In genomic region chr9:35847786-35848185, GRCh38 we compare ENCODE assay signal across 11 cellular contexts. TPM values are rescaled to one million over a fixed set of nuclear protein-coding genes. Genes with fewer than 3 reads are reported as not detected.
DNase-seq lines count a peak whose midpoint lies in the region; ATAC-seq lines count a peak whose summit lies in the region.
"Had no signal": no experiment of that assay in that cellular context is flagged by ENCODE, and none has a peak within 500 bp of the region (broad histone marks: within the 10 kb centered on the region; RNA-seq: fewer than 3 reads in every experiment).

No MANE protein-coding gene starts in this region.

- ATAC-seq in HG02642 (IDR thresholded peaks at IDR 0.05; ENCODE audit: poor library complexity, unreplicated experiment), result peak; percentile 24
- ATAC-seq in stimulated activated effector memory CD8-positive, alpha-beta T cell treated with anti-CD3 and anti-CD28 coated beads, Interleukin-12 subunit alpha, Interleukin-12 subunit beta, amount 100 ng/mL, for 72 hours, result peak; percentile 12

- peaks cover 7% of the 10 kb centered on the region for H3K4me1 ChIP-seq in SJCRH30

- H3K9me3 ChIP-seq in SJCRH30 (replicated peaks), result no peaks in the 10 kb centered on the region
- H3K9me3 ChIP-seq: A549 had no signal

- H3K27ac Mint-ChIP-seq in activated CD4-positive, alpha-beta memory T cell treated with anti-CD3 and anti-CD28 coated beads, Interleukin-2, amount 10 ng/mL, durations not matched to agents 7 days and 5 days, result peak overlapping the region; percentile 12
- H3K27ac Mint-ChIP-seq in activated CD4-positive, alpha-beta memory T cell treated with anti-CD3 and anti-CD28 coated beads for 36 hours, result no peak overlapping the region
- peak overlapping the region; percentile 76 for H3K27ac Mint-ChIP-seq in stimulated activated effector memory CD8-positive, alpha-beta T cell treated with anti-CD3 and anti-CD28 coated beads, Interleukin-12 subunit alpha, Interleukin-12 subunit beta, amount 100 ng/mL, for 72 hours
- H3K27ac Mint-ChIP-seq in activated naive CD4-positive, alpha-beta T cell treated with anti-CD3 and anti-CD28 coated beads, Interleukin-2, amount 10 ng/mL, durations not matched to agents 7 days and 5 days, result no peak overlapping the region

- no peaks in the 10 kb centered on the region for H3K27me3 ChIP-seq in SJCRH30

- POLR2A ChIA-PET in activated CD4-positive, alpha-beta memory T cell treated with anti-CD3 and anti-CD28 coated beads, Interleukin-2, amount 10 ng/mL, durations not matched to agents 7 days and 5 days (lab: Charles Lee), result interaction anchor here (1.2 kb wide), 1 partner anchor 11 kb away, joined by 3 read pairs; no protein-coding TSS in a partner anchor
- POLR2A ChIA-PET in activated CD4-positive, alpha-beta memory T cell treated with anti-CD3 and anti-CD28 coated beads for 36 hours (lab: Charles Lee), result no interaction called here

- no peak overlapping the region for H3K4me3 Mint-ChIP-seq in activated CD4-positive, alpha-beta memory T cell treated with anti-CD3 and anti-CD28 coated beads, Interleukin-2, amount 10 ng/mL, durations not matched to agents 7 days and 5 days
- H3K4me3 Mint-ChIP-seq in activated CD4-positive, alpha-beta memory T cell treated with anti-CD3 and anti-CD28 coated beads for 36 hours, result no peak overlapping the region
- peak overlapping the region; percentile 30 for H3K4me3 Mint-ChIP-seq in stimulated activated effector memory CD8-positive, alpha-beta T cell treated with anti-CD3 and anti-CD28 coated beads, Interleukin-12 subunit alpha, Interleukin-12 subunit beta, amount 100 ng/mL, for 72 hours
- no peak overlapping the region for H3K4me3 Mint-ChIP-seq in activated naive CD4-positive, alpha-beta T cell treated with anti-CD3 and anti-CD28 coated beads, Interleukin-2, amount 10 ng/mL, durations not matched to agents 7 days and 5 days

- H3K36me3 Mint-ChIP-seq in activated CD4-positive, alpha-beta memory T cell treated with anti-CD3 and anti-CD28 coated beads, Interleukin-2, amount 10 ng/mL, durations not matched to agents 7 days and 5 days (ENCODE audit: low read depth), result no peaks in the 10 kb centered on the region
- no peaks in the 10 kb centered on the region for H3K36me3 Mint-ChIP-seq in activated CD4-positive, alpha-beta memory T cell treated with anti-CD3 and anti-CD28 coated beads for 36 hours
- no peaks in the 10 kb centered on the region for H3K36me3 Mint-ChIP-seq in stimulated activated effector memory CD8-positive, alpha-beta T cell treated with anti-CD3 and anti-CD28 coated beads, Interleukin-12 subunit alpha, Interleukin-12 subunit beta, amount 100 ng/mL, for 72 hours
- no peaks in the 10 kb centered on the region for H3K36me3 Mint-ChIP-seq in activated naive CD4-positive, alpha-beta T cell treated with anti-CD3 and anti-CD28 coated beads, Interleukin-2, amount 10 ng/mL, durations not matched to agents 7 days and 5 days

- H3K4me1 Mint-ChIP-seq in activated CD4-positive, alpha-beta memory T cell treated with anti-CD3 and anti-CD28 coated beads, Interleukin-2, amount 10 ng/mL, durations not matched to agents 7 days and 5 days, result peaks cover 29% of the 10 kb centered on the region
- H3K4me1 Mint-ChIP-seq in activated CD4-positive, alpha-beta memory T cell treated with anti-CD3 and anti-CD28 coated beads for 36 hours (ENCODE audit: low read depth), result peaks cover 35% of the 10 kb centered on the region
- H3K4me1 Mint-ChIP-seq in stimulated activated effector memory CD8-positive, alpha-beta T cell treated with anti-CD3 and anti-CD28 coated beads, Interleukin-12 subunit alpha, Interleukin-12 subunit beta, amount 100 ng/mL, for 72 hours, result peaks cover 43% of the 10 kb centered on the region
- H3K4me1 Mint-ChIP-seq in activated naive CD4-positive, alpha-beta T cell treated with anti-CD3 and anti-CD28 coated beads, Interleukin-2, amount 10 ng/mL, durations not matched to agents 7 days and 5 days, result peaks cover 25% of the 10 kb centered on the region

- H3K36me3 ChIP-seq in SJCRH30, result no peaks in the 10 kb centered on the region
- H3K36me3 ChIP-seq: WERI-Rb-1 had no signal

- intact Hi-C loops in activated CD4-positive, alpha-beta memory T cell treated with anti-CD3 and anti-CD28 coated beads for 36 hours (cut with micrococcal nuclease), result loop anchor here (2.0 kb wide), 1 partner anchor 33 kb away; the partner anchor contains the start of gene HINT2

- H3K27ac ChIP-seq in SJCRH30, result peak overlapping the region; percentile 7; the same call in 1 of the 2 replicates
- H3K27ac ChIP-seq: A549, WERI-Rb-1 had no signal

- DNase-seq in activated CD4-positive, alpha-beta memory T cell treated with anti-CD3 and anti-CD28 coated beads, Interleukin-2, amount 10 ng/mL, durations not matched to agents 7 days and 5 days, result no peak
- DNase-seq in activated CD4-positive, alpha-beta memory T cell treated with anti-CD3 and anti-CD28 coated beads for 36 hours, result no peak
- DNase-seq in SJCRH30, result no peak
- DNase-seq in stimulated activated effector memory CD8-positive, alpha-beta T cell treated with anti-CD3 and anti-CD28 coated beads, Interleukin-12 subunit alpha, Interleukin-12 subunit beta, amount 100 ng/mL, for 72 hours (ENCODE audit: low spot score in 2 of 2), result no peak
- DNase-seq in DMS53 (lab: John Stamatoyannopoulos, UW), result no peak
- DNase-seq in AG08395 (ENCODE audit: low spot score), result no peak
- no peak for DNase-seq in activated naive CD4-positive, alpha-beta T cell treated with anti-CD3 and anti-CD28 coated beads, Interleukin-2, amount 10 ng/mL, durations not matched to agents 7 days and 5 days
- DNase-seq: retina, WERI-Rb-1 had no signal

- H3K9me3 Mint-ChIP-seq in activated CD4-positive, alpha-beta memory T cell treated with anti-CD3 and anti-CD28 coated beads, Interleukin-2, amount 10 ng/mL, durations not matched to agents 7 days and 5 days, result no peaks in the 10 kb centered on the region
- no peaks in the 10 kb centered on the region for H3K9me3 Mint-ChIP-seq in activated CD4-positive, alpha-beta memory T cell treated with anti-CD3 and anti-CD28 coated beads for 36 hours
- no peaks in the 10 kb centered on the region for H3K9me3 Mint-ChIP-seq in stimulated activated effector memory CD8-positive, alpha-beta T cell treated with anti-CD3 and anti-CD28 coated beads, Interleukin-12 subunit alpha, Interleukin-12 subunit beta, amount 100 ng/mL, for 72 hours
- H3K9me3 Mint-ChIP-seq in activated naive CD4-positive, alpha-beta T cell treated with anti-CD3 and anti-CD28 coated beads, Interleukin-2, amount 10 ng/mL, durations not matched to agents 7 days and 5 days, result no peaks in the 10 kb centered on the region

- CTCF ChIA-PET in activated CD4-positive, alpha-beta memory T cell treated with anti-CD3 and anti-CD28 coated beads, Interleukin-2, amount 10 ng/mL, durations not matched to agents 7 days and 5 days (lab: Charles Lee), result interaction anchor here (1.4 to 1.7 kb wide), 2 partner anchors 12 to 22 kb away, joined by 3 to 5 read pairs; no protein-coding TSS in a partner anchor
- CTCF ChIA-PET in activated CD4-positive, alpha-beta memory T cell treated with anti-CD3 and anti-CD28 coated beads for 36 hours (lab: Charles Lee), result interaction anchor here (1.2 kb wide), 2 partner anchors 58 to 152 kb away, joined by 3 to 4 read pairs; no protein-coding TSS in a partner anchor
- CTCF ChIA-PET in activated naive CD4-positive, alpha-beta T cell treated with anti-CD3 and anti-CD28 coated beads, Interleukin-2, amount 10 ng/mL, durations not matched to agents 7 days and 5 days (lab: Charles Lee), result interaction anchor here (1.4 kb wide), 2 partner anchors 10 to 22 kb away, joined by 4 read pairs; no protein-coding TSS in a partner anchor

- H3K4me3 ChIP-seq in SJCRH30, result no peak overlapping the region
- H3K4me3 ChIP-seq: A549 had no signal

- peaks cover 2% of the 10 kb centered on the region for H3K27me3 Mint-ChIP-seq in activated CD4-positive, alpha-beta memory T cell treated with anti-CD3 and anti-CD28 coated beads, Interleukin-2, amount 10 ng/mL, durations not matched to agents 7 days and 5 days
- no peaks in the 10 kb centered on the region for H3K27me3 Mint-ChIP-seq in activated CD4-positive, alpha-beta memory T cell treated with anti-CD3 and anti-CD28 coated beads for 36 hours
- peaks cover 11% of the 10 kb centered on the region for H3K27me3 Mint-ChIP-seq in activated naive CD4-positive, alpha-beta T cell treated with anti-CD3 and anti-CD28 coated beads, Interleukin-2, amount 10 ng/mL, durations not matched to agents 7 days and 5 days

RNA-seq across cellular contexts. Expression of gene TMEM8B, which starts 18.8 kb away (rescaled TPM):
- total RNA-seq in activated CD4-positive, alpha-beta memory T cell treated with anti-CD3 and anti-CD28 coated beads, Interleukin-2, amount 10 ng/mL, durations not matched to agents 7 days and 5 days, result 1 to 10 TPM; 3.1 to 3.2 TPM
- 1 to 10 TPM; 5.9 to 6.0 TPM for total RNA-seq in activated CD4-positive, alpha-beta memory T cell treated with anti-CD3 and anti-CD28 coated beads for 36 hours
- 1.7 and 2.1 TPM in 2 replicates for total RNA-seq in SJCRH30 (2014; rRNA removed; shearing (Covaris generic))

RNA-seq across cellular contexts. Expression of gene FAM221B, which starts 19.3 kb away (rescaled TPM):
- total RNA-seq in activated CD4-positive, alpha-beta memory T cell treated with anti-CD3 and anti-CD28 coated beads, Interleukin-2, amount 10 ng/mL, durations not matched to agents 7 days and 5 days, result not detected
- not detected for total RNA-seq in activated CD4-positive, alpha-beta memory T cell treated with anti-CD3 and anti-CD28 coated beads for 36 hours
- not detected in 2 replicates for total RNA-seq in SJCRH30 (2014; rRNA removed; shearing (Covaris generic))

RNA-seq across cellular contexts. Expression of gene OR13J1, which starts 22.4 kb away (rescaled TPM):
- total RNA-seq in activated CD4-positive, alpha-beta memory T cell treated with anti-CD3 and anti-CD28 coated beads, Interleukin-2, amount 10 ng/mL, durations not matched to agents 7 days and 5 days, result not detected
- total RNA-seq in activated CD4-positive, alpha-beta memory T cell treated with anti-CD3 and anti-CD28 coated beads for 36 hours, result not detected
- total RNA-seq in SJCRH30 (2014; rRNA removed; shearing (Covaris generic)), result not detected in 2 replicates

RNA-seq across cellular contexts. Expression of gene HINT2, which starts 32.9 kb away (rescaled TPM):
- 10 to 100 TPM; 77.8 to 79.2 TPM for total RNA-seq in activated CD4-positive, alpha-beta memory T cell treated with anti-CD3 and anti-CD28 coated beads, Interleukin-2, amount 10 ng/mL, durations not matched to agents 7 days and 5 days
- total RNA-seq in activated CD4-positive, alpha-beta memory T cell treated with anti-CD3 and anti-CD28 coated beads for 36 hours, result 10 to 100 TPM; 67.8 to 72.6 TPM
- 21.3 and 28.2 TPM in 2 replicates for total RNA-seq in SJCRH30 (2014; rRNA removed; shearing (Covaris generic))

RNA-seq across cellular contexts. Expression of gene SPAG8, which starts 35.7 kb away (rescaled TPM):
- total RNA-seq in activated CD4-positive, alpha-beta memory T cell treated with anti-CD3 and anti-CD28 coated beads, Interleukin-2, amount 10 ng/mL, durations not matched to agents 7 days and 5 days, result 1 to 10 TPM; 2.0 to 2.2 TPM
- total RNA-seq in activated CD4-positive, alpha-beta memory T cell treated with anti-CD3 and anti-CD28 coated beads for 36 hours, result 1 to 10 TPM; 1.1 to 1.4 TPM
- 0.20 and 0.63 TPM in 2 replicates for total RNA-seq in SJCRH30 (2014; rRNA removed; shearing (Covaris generic))

Comparison
In these comparisons a context has a peak if more than half of its experiments do, and no peak if none do; other contexts are left out.
1. H3K27ac Mint-ChIP-seq: peak in activated CD4-positive, alpha-beta memory T cell treated with anti-CD3 and anti-CD28 coated beads, Interleukin-2, amount 10 ng/mL, durations not matched to agents 7 days and 5 days (single experiment) and stimulated activated effector memory CD8-positive, alpha-beta T cell treated with anti-CD3 and anti-CD28 coated beads, Interleukin-12 subunit alpha, Interleukin-12 subunit beta, amount 100 ng/mL, for 72 hours (single experiment); none in activated CD4-positive, alpha-beta memory T cell treated with anti-CD3 and anti-CD28 coated beads for 36 hours (single experiment) and activated naive CD4-positive, alpha-beta T cell treated with anti-CD3 and anti-CD28 coated beads, Interleukin-2, amount 10 ng/mL, durations not matched to agents 7 days and 5 days (single experiment).